8 cellular contexts compared by ENCODE assay signal in genomic region chr2:3827673-3828575, GRCh38.
DNase-seq lines count a peak whose midpoint lies in the region; ATAC-seq and TF ChIP-seq lines count a peak whose summit lies in the region.

No MANE protein-coding gene starts in this region.

- H3K27me3 ChIP-seq in adrenal gland: no peaks in the 10 kb centered on the region
- H3K27me3 ChIP-seq in lower lobe of right lung (ENCODE audit: low read depth): no peaks in the 10 kb centered on the region

- TF ChIP-seq CTCF in adrenal gland (IDR thresholded peaks at IDR 0.05): peak; percentile 28 to 63 (median 46)
- peak; percentile 52 for TF ChIP-seq CTCF in lower lobe of right lung (IDR thresholded peaks at IDR 0.05)

- TF ChIP-seq POLR2A in adrenal gland (IDR thresholded peaks at IDR 0.05): no peak

- H3K4me1 ChIP-seq in adrenal gland (replicated peaks in 1 of 2): no peaks in the 10 kb centered on the region
- no peaks in the 10 kb centered on the region for H3K4me1 ChIP-seq in lower lobe of right lung

- H3K27ac ChIP-seq in adrenal gland: no peak overlapping the region
- no peak overlapping the region for H3K27ac ChIP-seq in lower lobe of right lung

- intact Hi-C loops in adrenal gland (cut with DNase I) (loop anchor here in 1 of 2 donors (5.0 kb wide), 1 partner anchor 101 kb away; no protein-coding TSS in a partner anchor), lower lobe of right lung (cut with DNase I) (no loop called here)

- DNase-seq in NCI-H2171 treated with DMSO at 0.1 percent for 48 hours (lab: John Stamatoyannopoulos, UW): peak; percentile 14
- DNase-seq in NCI-H2171 (lab: John Stamatoyannopoulos, UW): no peak
- DNase-seq in adrenal gland: peak; percentile 18 to 63 (median 43)
- DNase-seq in lower lobe of right lung: no peak
- DNase-seq in DMS153 treated with DMSO at 0.1 percent for 48 hours (lab: John Stamatoyannopoulos, UW; ENCODE audit: unreplicated experiment): no peak
- DNase-seq in stimulated activated CD4-positive, alpha-beta T cell treated with anti-CD3 and anti-CD28 coated beads, Interleukin-4, amount 100 ng/mL, for 24 hours: no peak

- H3K4me3 ChIP-seq in adrenal gland (no peak overlapping the region), lower lobe of right lung (no peak overlapping the region)

- peak; percentile 54 for ATAC-seq in HG02870 (IDR thresholded peaks at IDR 0.05; ENCODE audit: unreplicated experiment)
- ATAC-seq in lower lobe of right lung: no peak
- ATAC-seq in GM19328 (IDR thresholded peaks at IDR 0.05; ENCODE audit: unreplicated experiment): no peak

- no peaks in the 10 kb centered on the region for H3K9me3 ChIP-seq in adrenal gland (replicated peaks in 1 of 3)
- H3K9me3 ChIP-seq in lower lobe of right lung: peaks cover 2% of the 10 kb centered on the region

- WGBS in adrenal gland, 4 donors: 52 to 69% (median 64%) methylated on average over 5 to 6 of the region's 6 CpGs

- H3K36me3 ChIP-seq in adrenal gland (replicated peaks in 1 of 2): no peaks in the 10 kb centered on the region
- no peaks in the 10 kb centered on the region for H3K36me3 ChIP-seq in lower lobe of right lung

Comparison
In these comparisons a context has a peak if more than half of its experiments do, and no peak if none do; other contexts are left out.
1. DNase-seq: peak in NCI-H2171 treated with DMSO at 0.1 percent for 48 hours (single experiment) and adrenal gland (7 of 7); none in NCI-H2171 (single experiment), lower lobe of right lung (single experiment), DMS153 treated with DMSO at 0.1 percent for 48 hours (single experiment) and stimulated activated CD4-positive, alpha-beta T cell treated with anti-CD3 and anti-CD28 coated beads, Interleukin-4, amount 100 ng/mL, for 24 hours (single experiment).